Comparison of ENCODE assay signal across 13 cellular contexts in the genomic region with DNA sequence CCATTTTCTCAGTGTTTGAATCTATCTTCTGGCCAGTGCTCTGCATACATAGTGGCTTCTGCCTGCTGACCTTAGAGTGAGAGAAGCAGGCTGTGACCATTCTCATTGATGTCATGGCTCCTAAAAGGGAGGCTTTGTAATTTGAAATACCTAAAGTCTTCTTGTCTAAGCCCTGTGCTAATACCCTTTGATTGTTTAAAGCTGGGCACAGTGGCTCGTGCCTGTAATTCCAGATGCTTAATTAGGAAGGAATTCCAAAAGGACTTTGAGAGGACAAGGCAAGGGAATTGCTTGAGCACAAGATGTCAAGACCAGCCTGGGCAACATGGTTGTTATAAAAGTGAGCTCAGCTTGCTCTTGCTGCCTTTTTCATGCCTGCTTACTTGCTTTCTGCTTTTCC.
DNase-seq lines count a peak whose midpoint lies in the region; ATAC-seq and TF ChIP-seq lines count a peak whose summit lies in the region.
"Had no signal": no experiment of that assay in that cellular context is flagged by ENCODE, and none has a peak within 500 bp of the region (broad histone marks: within the 10 kb centered on the region; RNA-seq: fewer than 3 reads in every experiment).

No MANE protein-coding gene starts in this region.

- no peak for DNase-seq in CD4-positive, alpha-beta memory T cell
- DNase-seq in central memory CD8-positive, alpha-beta T cell (ENCODE audit: low spot score in 2 of 2), result no peak
- no peak for DNase-seq in natural killer cell
- no peak for DNase-seq in stimulated activated effector memory CD8-positive, alpha-beta T cell treated with anti-CD3 and anti-CD28 coated beads, Interleukin-12 subunit alpha, Interleukin-12 subunit beta, amount 100 ng/mL, for 72 hours (ENCODE audit: low spot score in 2 of 2)
- DNase-seq in MM.1S, result no peak
- DNase-seq in NOMO-1 (lab: John Stamatoyannopoulos, UW; ENCODE audit: unreplicated experiment in 2 of 2), result no peak
- DNase-seq: DMS79, IMR-90, KBM-7 had no signal

- intact Hi-C loops in CD4-positive, alpha-beta memory T cell (cut with micrococcal nuclease), result no loop called here
- intact Hi-C loops in natural killer cell (cut with micrococcal nuclease), result no loop called here

- H3K4me1 ChIP-seq in CD4-positive, alpha-beta memory T cell (ENCODE audit: insufficient read depth, low read length), result no peaks in the 10 kb centered on the region
- H3K4me1 ChIP-seq in MM.1S (ENCODE audit: low read length), result no peaks in the 10 kb centered on the region
- H3K4me1 ChIP-seq: BLaER1 had no signal

- POLR2A ChIA-PET in CD4-positive, alpha-beta memory T cell (lab: Charles Lee; ENCODE audit: partially characterized antibody), result no interaction called here

- no peaks in the 10 kb centered on the region for H3K9me2 ChIP-seq in MM.1S (replicated peaks; ENCODE audit: insufficient read depth, low read length)

- H3K9me3 ChIP-seq in CD4-positive, alpha-beta memory T cell (ENCODE audit: control insufficient read depth in 1 of 2, low read length in 2 of 2), result no peaks in the 10 kb centered on the region
- no peaks in the 10 kb centered on the region for H3K9me3 ChIP-seq in MM.1S (replicated peaks; ENCODE audit: insufficient read depth, low read length)
- H3K9me3 ChIP-seq: BLaER1, HAP-1 had no signal

- no peak overlapping the region for H3K4me3 Mint-ChIP-seq in CD4-positive, alpha-beta memory T cell
- no peak overlapping the region for H3K4me3 Mint-ChIP-seq in central memory CD8-positive, alpha-beta T cell
- H3K4me3 Mint-ChIP-seq in natural killer cell, result peak overlapping the region; percentile 68
- H3K4me3 Mint-ChIP-seq in stimulated activated effector memory CD8-positive, alpha-beta T cell treated with anti-CD3 and anti-CD28 coated beads, Interleukin-12 subunit alpha, Interleukin-12 subunit beta, amount 100 ng/mL, for 72 hours, result no peak overlapping the region

- H3K36me3 Mint-ChIP-seq in CD4-positive, alpha-beta memory T cell, result peaks cover 77 to 78% of the 10 kb centered on the region in 2 donors
- peaks cover 44% of the 10 kb centered on the region for H3K36me3 Mint-ChIP-seq in central memory CD8-positive, alpha-beta T cell (ENCODE audit: insufficient read depth)
- H3K36me3 Mint-ChIP-seq in natural killer cell, result peaks cover 8% of the 10 kb centered on the region
- H3K36me3 Mint-ChIP-seq in stimulated activated effector memory CD8-positive, alpha-beta T cell treated with anti-CD3 and anti-CD28 coated beads, Interleukin-12 subunit alpha, Interleukin-12 subunit beta, amount 100 ng/mL, for 72 hours, result peaks cover 95% of the 10 kb centered on the region

- H3F3A ChIP-seq in MM.1S (ENCODE audit: insufficient read depth, low read length), result no peaks in the 10 kb centered on the region

- CTCF ChIA-PET in CD4-positive, alpha-beta memory T cell (lab: Charles Lee; ENCODE audit: partially characterized antibody), result interaction anchor here (1.0 kb wide), 1 partner anchor 15 kb away, joined by 3 read pairs; no protein-coding TSS in a partner anchor

- no peak for TF ChIP-seq CTCF in natural killer cell (IDR thresholded peaks at IDR 0.05)
- no peak for TF ChIP-seq CTCF in MM.1S (IDR thresholded peaks at IDR 0.05; ENCODE audit: low read length)

- H3K36me3 ChIP-seq in CD4-positive, alpha-beta memory T cell (ENCODE audit: insufficient read depth, low read length), result peaks cover 46% of the 10 kb centered on the region
- H3K36me3 ChIP-seq in MM.1S (replicated peaks; ENCODE audit: insufficient read depth, low read length), result no peaks in the 10 kb centered on the region
- H3K36me3 ChIP-seq: HAP-1 had no signal

- no peak overlapping the region for H3K4me3 ChIP-seq in CD4-positive, alpha-beta memory T cell (ENCODE audit: low read length in 2 of 2)
- H3K4me3 ChIP-seq in MM.1S (ENCODE audit: low read length), result no peak overlapping the region
- H3K4me3 ChIP-seq: A549, BLaER1, HAP-1 had no signal

- H3K27me3 ChIP-seq in CD4-positive, alpha-beta memory T cell (ENCODE audit: insufficient read depth, low read length), result no peaks in the 10 kb centered on the region
- H3K27me3 ChIP-seq in MM.1S (replicated peaks; ENCODE audit: insufficient read depth, low read length), result no peaks in the 10 kb centered on the region
- H3K27me3 ChIP-seq: BLaER1 had no signal

- H3K4me2 ChIP-seq in MM.1S (ENCODE audit: low read depth, low read length), result no peak overlapping the region
- H3K4me2 ChIP-seq: A549, BLaER1 had no signal

- H2AFZ ChIP-seq in MM.1S (ENCODE audit: low read length), result no peak overlapping the region

- H3K9me3 Mint-ChIP-seq in CD4-positive, alpha-beta memory T cell, result peaks cover 0 to 11% (median 0%) of the 10 kb centered on the region in 8 donors
- H3K9me3 Mint-ChIP-seq in central memory CD8-positive, alpha-beta T cell, result no peaks in the 10 kb centered on the region
- no peaks in the 10 kb centered on the region for H3K9me3 Mint-ChIP-seq in natural killer cell
- H3K9me3 Mint-ChIP-seq in stimulated activated effector memory CD8-positive, alpha-beta T cell treated with anti-CD3 and anti-CD28 coated beads, Interleukin-12 subunit alpha, Interleukin-12 subunit beta, amount 100 ng/mL, for 72 hours, result peaks cover 2% of the 10 kb centered on the region

- no peaks in the 10 kb centered on the region for H3K79me2 ChIP-seq in MM.1S (ENCODE audit: low read length)

- H3K9ac ChIP-seq in MM.1S (ENCODE audit: low read length), result no peak overlapping the region
- H3K9ac ChIP-seq: BLaER1 had no signal

- no peak overlapping the region for H3K27ac ChIP-seq in CD4-positive, alpha-beta memory T cell (ENCODE audit: low read depth, low read length)
- H3K27ac ChIP-seq in MM.1S (ENCODE audit: low read length), result no peak overlapping the region
- H3K27ac ChIP-seq: A549, BLaER1 had no signal

- H3K4me1 Mint-ChIP-seq in CD4-positive, alpha-beta memory T cell, result peaks cover 9 to 16% (median 13%) of the 10 kb centered on the region in 4 donors
- H3K4me1 Mint-ChIP-seq in central memory CD8-positive, alpha-beta T cell, result peaks cover 42% of the 10 kb centered on the region
- peaks cover 41 to 47% of the 10 kb centered on the region in 2 donors for H3K4me1 Mint-ChIP-seq in natural killer cell
- peaks cover 24% of the 10 kb centered on the region for H3K4me1 Mint-ChIP-seq in stimulated activated effector memory CD8-positive, alpha-beta T cell treated with anti-CD3 and anti-CD28 coated beads, Interleukin-12 subunit alpha, Interleukin-12 subunit beta, amount 100 ng/mL, for 72 hours

- H4K20me1 ChIP-seq in MM.1S (ENCODE audit: insufficient read depth, low read length), result no peaks in the 10 kb centered on the region

- H3K27me3 Mint-ChIP-seq in CD4-positive, alpha-beta memory T cell, result no peaks in the 10 kb centered on the region
- no peaks in the 10 kb centered on the region for H3K27me3 Mint-ChIP-seq in central memory CD8-positive, alpha-beta T cell
- H3K27me3 Mint-ChIP-seq in natural killer cell (ENCODE audit: low read depth in 2 of 2), result no peaks in the 10 kb centered on the region

- ATAC-seq in central memory CD8-positive, alpha-beta T cell (replicated peaks; ENCODE audit: extremely low read depth, poor library complexity, severe bottlenecking), result no peak
- ATAC-seq in natural killer cell (no peak), HG03135 (IDR thresholded peaks at IDR 0.05; ENCODE audit: unreplicated experiment) (no peak)
- no peak for ATAC-seq in stimulated activated effector memory CD8-positive, alpha-beta T cell treated with anti-CD3 and anti-CD28 coated beads, Interleukin-12 subunit alpha, Interleukin-12 subunit beta, amount 100 ng/mL, for 72 hours
- ATAC-seq: A549 had no signal

- H3K27ac Mint-ChIP-seq in CD4-positive, alpha-beta memory T cell, result peak overlapping the region in 4 of 7 donors; percentile 41 to 74 (median 50)
- peak overlapping the region; percentile 86 for H3K27ac Mint-ChIP-seq in central memory CD8-positive, alpha-beta T cell (ENCODE audit: low read depth)
- H3K27ac Mint-ChIP-seq in natural killer cell, result peak overlapping the region; percentile 68 to 82
- peak overlapping the region; percentile 11 for H3K27ac Mint-ChIP-seq in stimulated activated effector memory CD8-positive, alpha-beta T cell treated with anti-CD3 and anti-CD28 coated beads, Interleukin-12 subunit alpha, Interleukin-12 subunit beta, amount 100 ng/mL, for 72 hours

Comparison
In these comparisons a context has a peak if more than half of its experiments do, and no peak if none do; other contexts are left out.
1. H3K27ac Mint-ChIP-seq: peak in every context shown above with its lines; median percentile 86 in central memory CD8-positive, alpha-beta T cell; 75 in natural killer cell; 50 in CD4-positive, alpha-beta memory T cell; 11 in stimulated activated effector memory CD8-positive, alpha-beta T cell treated with anti-CD3 and anti-CD28 coated beads, Interleukin-12 subunit alpha, Interleukin-12 subunit beta, amount 100 ng/mL, for 72 hours.